ENCODE assay signal across 8 cellular contexts in the genomic region with DNA sequence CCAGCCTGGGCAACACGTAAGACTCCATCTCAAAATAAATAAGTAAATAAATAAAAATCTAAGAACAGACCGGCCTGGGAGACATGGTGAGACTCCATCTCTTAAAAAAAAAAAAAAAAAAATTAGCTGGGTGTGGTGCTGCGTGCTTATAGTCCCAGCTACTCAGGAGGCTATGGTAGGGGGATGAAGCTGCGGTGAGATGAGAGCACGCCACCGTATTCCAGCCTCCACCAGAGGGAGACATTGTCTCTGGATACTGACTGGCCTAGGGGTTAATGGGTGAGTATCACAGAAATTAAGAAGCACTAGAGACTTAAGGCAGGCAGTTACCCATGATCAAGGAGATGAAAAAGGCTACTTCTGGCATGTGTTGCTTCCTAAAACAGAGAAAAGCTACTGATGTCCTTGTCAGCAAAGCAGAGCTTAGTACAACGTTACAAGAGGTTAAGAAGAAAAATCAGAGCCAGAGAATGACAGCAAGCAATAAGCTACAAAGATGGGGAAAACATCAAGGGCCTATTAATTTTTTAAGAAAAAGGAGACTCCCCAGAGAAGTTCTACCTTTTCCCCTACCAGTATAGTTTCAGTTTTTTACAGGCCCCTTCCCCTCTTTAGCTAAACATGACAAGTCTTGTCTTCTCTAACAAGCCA. TPM values are rescaled to one million over a fixed set of nuclear protein-coding genes. Genes with fewer than 3 reads are reported as not detected.
DNase-seq lines count a peak whose midpoint lies in the region; ATAC-seq and TF ChIP-seq lines count a peak whose summit lies in the region.

No MANE protein-coding gene starts in this region.

- H3K9me3 Mint-ChIP-seq in activated CD4-positive, alpha-beta memory T cell treated with anti-CD3 and anti-CD28 coated beads for 36 hours = no peaks in the 10 kb centered on the region
- H3K9me3 Mint-ChIP-seq in effector memory CD8-positive, alpha-beta T cell = no peaks in the 10 kb centered on the region

- TF ChIP-seq CTCF in GM12874 (IDR thresholded peaks at IDR 0.05; ENCODE audit: insufficient read depth, low read depth, low read length) = peak; percentile 69

- no peak overlapping the region for H3K4me3 Mint-ChIP-seq in activated CD4-positive, alpha-beta memory T cell treated with anti-CD3 and anti-CD28 coated beads for 36 hours
- H3K4me3 Mint-ChIP-seq in effector memory CD8-positive, alpha-beta T cell = no peak overlapping the region

- peaks cover 32% of the 10 kb centered on the region for H3K4me1 Mint-ChIP-seq in activated CD4-positive, alpha-beta memory T cell treated with anti-CD3 and anti-CD28 coated beads for 36 hours (ENCODE audit: low read depth)
- peaks cover 8 to 23% of the 10 kb centered on the region in 2 donors for H3K4me1 Mint-ChIP-seq in effector memory CD8-positive, alpha-beta T cell (ENCODE audit: low read depth in 2 of 2)

- H3K4me3 ChIP-seq in mesendoderm (ENCODE audit: low read length) = no peak overlapping the region

- intact Hi-C loops in activated CD4-positive, alpha-beta memory T cell treated with anti-CD3 and anti-CD28 coated beads for 36 hours (cut with micrococcal nuclease) = loop anchor here (1.0 kb wide), 2 partner anchors 8 to 123 kb away; no protein-coding TSS in a partner anchor

- no peak overlapping the region for H3K4me2 ChIP-seq in mesendoderm (ENCODE audit: low read length)

- H3K79me1 ChIP-seq in mesendoderm (ENCODE audit: low read length) = no peaks in the 10 kb centered on the region

- POLR2A ChIA-PET in activated CD4-positive, alpha-beta memory T cell treated with anti-CD3 and anti-CD28 coated beads for 36 hours (lab: Charles Lee) = interaction anchor here (0.6 to 2.1 kb wide), 5 partner anchors 11 to 123 kb away, joined by 3 to 6 read pairs (median 4); no protein-coding TSS in a partner anchor

- H3K4me1 ChIP-seq in mesendoderm (ENCODE audit: control insufficient read depth, low read depth, low read length) = no peaks in the 10 kb centered on the region

- H3K4ac ChIP-seq in mesendoderm (ENCODE audit: low read depth, low read length) = no peak overlapping the region

- CTCF ChIA-PET in activated CD4-positive, alpha-beta memory T cell treated with anti-CD3 and anti-CD28 coated beads for 36 hours (lab: Charles Lee) = interaction anchor here (0.5 to 10.5 kb wide), 54 partner anchors 9 to 463 kb away, joined by 3 to 292 read pairs (median 5); no protein-coding TSS in a partner anchor

- H2BK15ac ChIP-seq in mesendoderm (replicated peaks; ENCODE audit: low read depth) = no peak overlapping the region

- no peak overlapping the region for H3K23ac ChIP-seq in mesendoderm (ENCODE audit: low read length)

- H4K8ac ChIP-seq in mesendoderm (ENCODE audit: low read depth, low read length) = no peak overlapping the region

- peak; percentile 68 for ATAC-seq in HG03432 (IDR thresholded peaks at IDR 0.05; ENCODE audit: unreplicated experiment)
- ATAC-seq in effector memory CD8-positive, alpha-beta T cell (replicated peaks) = peak; percentile 99
- no peak for ATAC-seq in GM21515 (IDR thresholded peaks at IDR 0.05; ENCODE audit: unreplicated experiment)

- no peaks in the 10 kb centered on the region for H3K27me3 Mint-ChIP-seq in activated CD4-positive, alpha-beta memory T cell treated with anti-CD3 and anti-CD28 coated beads for 36 hours
- no peaks in the 10 kb centered on the region for H3K27me3 Mint-ChIP-seq in effector memory CD8-positive, alpha-beta T cell

- no peak overlapping the region for H3K18ac ChIP-seq in mesendoderm (ENCODE audit: low read length)

- H3K79me2 ChIP-seq in mesendoderm (ENCODE audit: control insufficient read depth, insufficient read depth, low read length) = peaks cover 9% of the 10 kb centered on the region

- H3K9ac ChIP-seq in mesendoderm (ENCODE audit: low read length) = no peak overlapping the region

- H3K36me3 ChIP-seq in mesendoderm (ENCODE audit: control insufficient read depth, insufficient read depth, low read length) = peaks cover 2% of the 10 kb centered on the region

- peak overlapping the region; percentile 53 for H3K27ac Mint-ChIP-seq in activated CD4-positive, alpha-beta memory T cell treated with anti-CD3 and anti-CD28 coated beads for 36 hours
- H3K27ac Mint-ChIP-seq in effector memory CD8-positive, alpha-beta T cell = peak overlapping the region in 1 of 2 donors; percentile 29

- H3K36me3 Mint-ChIP-seq in activated CD4-positive, alpha-beta memory T cell treated with anti-CD3 and anti-CD28 coated beads for 36 hours = peaks cover 60% of the 10 kb centered on the region
- H3K36me3 Mint-ChIP-seq in effector memory CD8-positive, alpha-beta T cell (ENCODE audit: insufficient read depth) = peaks cover 85% of the 10 kb centered on the region

- H2AK5ac ChIP-seq in mesendoderm (ENCODE audit: low read length) = no peak overlapping the region

- no peaks in the 10 kb centered on the region for H3K27me3 ChIP-seq in mesendoderm (ENCODE audit: insufficient read depth, low read length, poor library complexity)

- no peak overlapping the region for H3K56ac ChIP-seq in mesendoderm (ENCODE audit: low read length)

- no peak overlapping the region for H2BK120ac ChIP-seq in mesendoderm (ENCODE audit: low read depth, low read length)

- H2BK5ac ChIP-seq in mesendoderm (ENCODE audit: low read length) = no peak overlapping the region

- H3K27ac ChIP-seq in mesendoderm (ENCODE audit: low read depth, low read length) = no peak overlapping the region

- peak; percentile 28 for DNase-seq in NCI-H748 (lab: John Stamatoyannopoulos, UW; ENCODE audit: unreplicated experiment)
- DNase-seq in activated CD4-positive, alpha-beta memory T cell treated with anti-CD3 and anti-CD28 coated beads for 36 hours = peak; percentile 79
- DNase-seq in effector memory CD8-positive, alpha-beta T cell = peak; percentile 68 to 76 (median 72)
- DNase-seq in mesendoderm = peak; percentile 80
- DNase-seq in stimulated activated CD8-positive, alpha-beta memory T cell treated with anti-CD3 and anti-CD28 coated beads, Interleukin-7, amount 100 ng/mL, for 1 hour (ENCODE audit: low read depth in 2 of 2) = peak; percentile 33 to 41

- WGBS in mesendoderm (ENCODE audit: extremely low coverage, insufficient coverage, low lambda C conversion rate) = no CpG with 5 or more reads among the region's 7 CpGs

- no peak overlapping the region for H4K5ac ChIP-seq in mesendoderm (ENCODE audit: low read length)

RNA-seq across cellular contexts. Expression of gene TFRC, which starts 8.6 kb away (rescaled TPM):
- 100 to 1,000 TPM; 341 to 347 TPM for total RNA-seq in activated CD4-positive, alpha-beta memory T cell treated with anti-CD3 and anti-CD28 coated beads for 36 hours
- polyA plus RNA-seq in mesendoderm (2013, experiment 1 of 2) = 31.8 TPM
- 29.9 TPM for polyA plus RNA-seq in mesendoderm (2013, experiment 2 of 2)

Comparison
In these comparisons a context has a peak if more than half of its experiments do, and no peak if none do; other contexts are left out.
1. DNase-seq: peak in every context shown above with its lines; median percentile 80 in mesendoderm; 79 in activated CD4-positive, alpha-beta memory T cell treated with anti-CD3 and anti-CD28 coated beads for 36 hours; 72 in effector memory CD8-positive, alpha-beta T cell; 37 in stimulated activated CD8-positive, alpha-beta memory T cell treated with anti-CD3 and anti-CD28 coated beads, Interleukin-7, amount 100 ng/mL, for 1 hour; 28 in NCI-H748.